In the genomic region with DNA sequence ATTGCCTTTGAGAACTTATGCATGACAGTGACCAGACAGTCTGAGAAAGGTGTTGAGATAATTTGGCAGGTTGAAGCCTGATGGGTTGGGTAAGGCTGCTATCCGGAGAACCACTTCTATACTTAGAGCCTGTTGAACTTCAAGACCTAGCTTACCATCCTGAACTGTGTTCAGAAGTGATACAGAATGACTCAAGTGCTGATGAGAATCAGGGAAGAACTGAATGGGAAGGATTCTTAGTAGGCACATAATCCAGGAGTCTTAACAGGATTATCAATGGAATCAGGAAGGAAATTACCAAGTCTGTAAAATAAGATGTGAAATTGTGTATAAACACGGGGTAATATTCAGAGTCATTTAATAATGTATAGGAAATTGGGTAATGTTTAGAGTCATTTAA, we compare ENCODE assay signal across 19 cellular contexts.
"Had no signal": no experiment of that assay in that cellular context is flagged by ENCODE, and none has a peak within 500 bp of the region (broad histone marks: within the 10 kb centered on the region; RNA-seq: fewer than 3 reads in every experiment).

No MANE protein-coding gene starts in this region.

- H3K36me3 Mint-ChIP-seq: naive B cell had no signal

- FAIRE-seq: endometrium, islet of Langerhans, pancreas had no signal

- H3K4me3 ChIP-seq: colonic mucosa, gastrocnemius medialis, heart left ventricle, pancreas, stomach, testis, upper lobe of left lung had no signal

- H3K27ac Mint-ChIP-seq: naive B cell had no signal

- H3K27ac ChIP-seq: colonic mucosa, gastrocnemius medialis, heart left ventricle, pancreas, stomach, testis, upper lobe of left lung had no signal

- H3K9me3 ChIP-seq: colonic mucosa, gastrocnemius medialis, heart left ventricle, pancreas, stomach, testis, upper lobe of left lung had no signal

- ATAC-seq: gastrocnemius medialis, heart left ventricle, sciatic nerve had no signal

- H3K27me3 ChIP-seq: colonic mucosa, gastrocnemius medialis, stomach, testis, upper lobe of left lung had no signal

- H3K4me1 ChIP-seq: colonic mucosa, gastrocnemius medialis, heart left ventricle, pancreas, stomach, testis, upper lobe of left lung had no signal

- H3K36me3 ChIP-seq: colonic mucosa, gastrocnemius medialis, heart left ventricle, pancreas, stomach, upper lobe of left lung had no signal

- H3K4me3 Mint-ChIP-seq: naive B cell had no signal

- H3K4me1 Mint-ChIP-seq: naive B cell had no signal

- DNase-seq: activated CD4-positive, alpha-beta T cell treated with anti-CD3 and anti-CD28 coated beads, Interleukin-2, amount 50 U/mL, for 48 hours; activated CD4-positive, CD25-positive, alpha-beta regulatory T cell treated with anti-CD3 and anti-CD28 coated beads, Interleukin-2, amount 50 U/mL, for 72 hours; activated effector memory CD4-positive, alpha-beta T cell treated with Interleukin-2 at 50 U/mL for 16 hours; activated naive CD4-positive, alpha-beta T cell treated with anti-CD3 and anti-CD28 coated beads, Interleukin-2, amount 50 U/mL, for 16 hours; activated T-cell treated with anti-CD3 and anti-CD28 coated beads, Interleukin-2, amount 50 U/mL, for 1 hour; central memory CD4-positive, alpha-beta T cell; colonic mucosa; gastrocnemius medialis; heart left ventricle; naive B cell; pancreas; stimulated activated CD4-positive, alpha-beta T cell treated with anti-CD3 and anti-CD28 coated beads, Interleukin-1b, Interleukin-23, amount 100 ng/mL, for 48 hours; stomach; T1000; testis; upper lobe of left lung had no signal
